In the genomic region with DNA sequence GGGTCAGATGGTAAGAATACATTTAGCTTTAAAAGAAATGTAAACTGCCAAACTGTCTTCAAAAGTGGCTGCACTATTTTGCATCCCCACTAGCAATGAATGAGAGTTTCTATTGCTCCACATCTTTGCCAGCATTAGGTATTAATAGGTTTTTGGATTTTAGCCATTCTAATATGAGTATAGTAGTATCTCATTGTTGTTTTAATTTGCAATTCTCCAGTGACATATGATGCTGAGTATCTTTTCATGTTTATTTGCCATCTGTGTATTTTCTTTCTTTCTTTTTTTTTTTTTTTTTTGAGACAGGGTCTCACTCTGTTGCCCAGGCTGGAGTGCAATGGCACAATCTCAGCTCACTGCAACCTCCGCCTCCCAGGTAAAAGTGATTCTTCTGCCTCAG, we compare ENCODE assay signal across 29 cellular contexts. TPM values are rescaled to one million over a fixed set of nuclear protein-coding genes. Genes with fewer than 3 reads are reported as not detected.
"Had no signal": no experiment of that assay in that cellular context is flagged by ENCODE, and none has a peak within 500 bp of the region (broad histone marks: within the 10 kb centered on the region; RNA-seq: fewer than 3 reads in every experiment).

No MANE protein-coding gene starts in this region.

- DNase-seq: stimulated activated CD4-positive, alpha-beta T cell treated with anti-CD3 and anti-CD28 coated beads, Interleukin-2, amount 100 ng/mL, for 48 hours; stimulated activated CD4-positive, alpha-beta T cell treated with anti-CD3 and anti-CD28 coated beads, Interleukin-4, amount 100 ng/mL, for 1 hour; stimulated activated CD4-positive, alpha-beta T cell treated with anti-CD3 and anti-CD28 coated beads, Interleukin-4, amount 100 ng/mL, for 24 hours; stimulated activated CD4-positive, alpha-beta T cell treated with anti-CD3 and anti-CD28 coated beads, Interleukin-4, amount 100 ng/mL, for 4 hours; stimulated activated CD8-positive, alpha-beta memory T cell treated with anti-CD3 and anti-CD28 coated beads, Interleukin-4, amount 100 ng/mL, for 48 hours; stimulated activated naive B cell treated with anti-CD40 and anti-IgM and Interleukin-4, amounts not matched to agents 10 μg/mL and 1 μg/mL and 100 μg/mL, for 72 hours; stimulated activated naive CD4-positive, alpha-beta T cell; stimulated activated naive CD4-positive, alpha-beta T cell treated with Interleukin-2 at 50 U/mL for 16 hours; stimulated activated naive CD8-positive, alpha-beta T cell treated with anti-CD3 and anti-CD28 coated beads, Interleukin-15, amount 100 ng/mL, for 72 hours; stimulated activated naive CD8-positive, alpha-beta T cell treated with anti-CD3 and anti-CD28 coated beads, Interleukin-15, Interleukin-2, amounts not matched to agents 100 U/mL and 50 U/mL, for 24 hours; stomach; substantia nigra; testis; thyroid gland; tibial artery; transverse colon; trophoblast cell; upper lobe of left lung; upper lobe of right lung; uterus had no signal

- H3K4me3 ChIP-seq: stomach, suprapubic skin, testis, thoracic aorta, thyroid gland, tibial artery, tibial nerve, transverse colon, upper lobe of left lung, upper lobe of right lung, uterus, vagina had no signal

- ATAC-seq: stimulated activated effector memory CD8-positive, alpha-beta T cell treated with anti-CD3 and anti-CD28 coated beads, Interleukin-12 subunit alpha, Interleukin-12 subunit beta, amount 100 ng/mL, for 72 hours; stimulated activated memory B cell treated with anti-CD40 and anti-IgM and Interleukin-4, amounts not matched to agents 10 μg/mL and 1 μg/mL and 100 μg/mL, for 72 hours; stimulated activated naive B cell treated with anti-CD40 and anti-IgM and Interleukin-4, amounts not matched to agents 10 μg/mL and 1 μg/mL and 100 μg/mL, for 72 hours; stimulated activated naive CD8-positive, alpha-beta T cell treated with anti-CD3 and anti-CD28 coated beads, Interleukin-15, amount 100 ng/mL, for 72 hours; stimulated activated naive CD8-positive, alpha-beta T cell treated with anti-CD3 and anti-CD28 coated beads, Interleukin-15, Interleukin-2, amounts not matched to agents 100 U/mL and 50 U/mL, for 24 hours; upper lobe of right lung had no signal

- H3K9me3 ChIP-seq: stomach, suprapubic skin, testis, thoracic aorta, thyroid gland, tibial artery, tibial nerve, transverse colon, upper lobe of left lung, upper lobe of right lung, uterus, vagina had no signal

- H3K36me3 ChIP-seq: stomach, suprapubic skin, thoracic aorta, thyroid gland, tibial artery, tibial nerve, transverse colon, upper lobe of left lung, upper lobe of right lung, uterus, vagina had no signal

- H3K4me1 ChIP-seq: thyroid gland, tibial nerve, upper lobe of right lung, uterus, vagina had no signal

- H3K27ac Mint-ChIP-seq: stimulated activated effector memory CD8-positive, alpha-beta T cell treated with anti-CD3 and anti-CD28 coated beads, Interleukin-12 subunit alpha, Interleukin-12 subunit beta, amount 100 ng/mL, for 72 hours; stimulated activated memory B cell treated with anti-CD40 and anti-IgM and Interleukin-4, amounts not matched to agents 10 μg/mL and 1 μg/mL and 100 μg/mL, for 72 hours; stimulated activated naive B cell treated with anti-CD40 and anti-IgM and Interleukin-4, amounts not matched to agents 10 μg/mL and 1 μg/mL and 100 μg/mL, for 72 hours; stimulated activated naive CD8-positive, alpha-beta T cell treated with anti-CD3 and anti-CD28 coated beads, Interleukin-15, amount 100 ng/mL, for 72 hours; stimulated activated naive CD8-positive, alpha-beta T cell treated with anti-CD3 and anti-CD28 coated beads, Interleukin-15, Interleukin-2, amounts not matched to agents 100 ng/mL and 50 ng/mL, for 24 hours; type B pancreatic cell had no signal

- H3K27me3 ChIP-seq: stomach, suprapubic skin, testis, thyroid gland, tibial artery, tibial nerve, transverse colon, upper lobe of left lung, upper lobe of right lung, uterus, vagina had no signal

- H3K27me3 Mint-ChIP-seq: stimulated activated naive B cell treated with anti-CD40 and anti-IgM and Interleukin-4, amounts not matched to agents 10 μg/mL and 1 μg/mL and 100 μg/mL, for 72 hours; stimulated activated naive CD8-positive, alpha-beta T cell treated with anti-CD3 and anti-CD28 coated beads, Interleukin-15, Interleukin-2, amounts not matched to agents 100 ng/mL and 50 ng/mL, for 24 hours; type B pancreatic cell had no signal

- H3K9me3 Mint-ChIP-seq: stimulated activated effector memory CD8-positive, alpha-beta T cell treated with anti-CD3 and anti-CD28 coated beads, Interleukin-12 subunit alpha, Interleukin-12 subunit beta, amount 100 ng/mL, for 72 hours; stimulated activated memory B cell treated with anti-CD40 and anti-IgM and Interleukin-4, amounts not matched to agents 10 μg/mL and 1 μg/mL and 100 μg/mL, for 72 hours; type B pancreatic cell had no signal

- H3K27ac ChIP-seq: stomach, suprapubic skin, testis, thyroid gland, tibial artery, tibial nerve, transverse colon, upper lobe of left lung, upper lobe of right lung, uterus, vagina had no signal

- H3K4me3 Mint-ChIP-seq: stimulated activated effector memory CD8-positive, alpha-beta T cell treated with anti-CD3 and anti-CD28 coated beads, Interleukin-12 subunit alpha, Interleukin-12 subunit beta, amount 100 ng/mL, for 72 hours; stimulated activated memory B cell treated with anti-CD40 and anti-IgM and Interleukin-4, amounts not matched to agents 10 μg/mL and 1 μg/mL and 100 μg/mL, for 72 hours; stimulated activated naive B cell treated with anti-CD40 and anti-IgM and Interleukin-4, amounts not matched to agents 10 μg/mL and 1 μg/mL and 100 μg/mL, for 72 hours; stimulated activated naive CD8-positive, alpha-beta T cell treated with anti-CD3 and anti-CD28 coated beads, Interleukin-15, amount 100 ng/mL, for 72 hours; stimulated activated naive CD8-positive, alpha-beta T cell treated with anti-CD3 and anti-CD28 coated beads, Interleukin-15, Interleukin-2, amounts not matched to agents 100 ng/mL and 50 ng/mL, for 24 hours; type B pancreatic cell had no signal

- H3K4me1 Mint-ChIP-seq: stimulated activated effector memory CD8-positive, alpha-beta T cell treated with anti-CD3 and anti-CD28 coated beads, Interleukin-12 subunit alpha, Interleukin-12 subunit beta, amount 100 ng/mL, for 72 hours; stimulated activated naive CD8-positive, alpha-beta T cell treated with anti-CD3 and anti-CD28 coated beads, Interleukin-15, amount 100 ng/mL, for 72 hours had no signal

- H3K36me3 Mint-ChIP-seq: stimulated activated effector memory CD8-positive, alpha-beta T cell treated with anti-CD3 and anti-CD28 coated beads, Interleukin-12 subunit alpha, Interleukin-12 subunit beta, amount 100 ng/mL, for 72 hours; stimulated activated memory B cell treated with anti-CD40 and anti-IgM and Interleukin-4, amounts not matched to agents 10 μg/mL and 1 μg/mL and 100 μg/mL, for 72 hours; type B pancreatic cell had no signal

RNA-seq across cellular contexts. Expression of a gene that starts 24.3 kb away (rescaled TPM):
- total RNA-seq: subcutaneous adipose tissue, suprapubic skin, thoracic aorta, upper lobe of right lung had no signal
